ENCODE assay signal across 1 cellular context in the genomic region with DNA sequence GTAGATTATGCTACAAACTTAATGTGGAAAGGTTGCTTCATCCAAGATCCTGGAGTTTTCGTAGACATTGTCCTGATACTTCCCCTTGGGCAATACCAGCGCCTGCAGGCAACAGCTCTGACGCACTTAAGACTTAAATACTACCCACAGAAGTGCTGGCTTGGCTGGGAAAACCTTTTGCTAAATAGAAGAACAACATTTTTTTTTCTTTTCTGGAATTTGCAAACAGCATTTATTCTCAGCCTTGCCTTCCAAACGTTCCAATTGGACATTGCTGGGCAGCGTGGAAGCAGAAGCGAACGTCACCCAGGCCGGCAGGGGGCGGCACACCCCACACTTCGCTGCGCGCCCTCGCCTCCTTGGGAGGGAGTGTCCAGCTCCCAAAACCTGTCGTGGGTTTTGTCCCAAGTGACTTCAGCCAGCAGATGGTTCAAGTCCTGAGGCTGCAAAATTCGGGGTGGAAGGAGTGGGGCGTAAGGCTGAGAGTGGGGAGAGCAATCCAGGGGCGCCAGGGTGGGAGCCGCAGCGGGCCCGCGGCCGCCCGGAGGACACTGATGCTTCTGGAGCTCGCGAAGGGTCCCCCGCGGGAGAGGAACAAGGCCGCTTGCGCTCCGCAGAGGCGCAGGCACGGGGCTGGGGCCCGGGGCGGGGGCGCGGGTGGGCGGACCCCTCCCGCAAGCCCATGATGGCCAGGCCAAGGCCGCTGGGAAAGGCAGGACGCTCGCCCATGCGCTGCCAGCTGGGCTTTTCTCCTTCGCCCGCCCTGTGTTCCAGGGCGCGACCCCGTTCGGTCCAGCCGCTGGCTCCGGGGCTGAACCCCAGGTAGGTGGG.
TF ChIP-seq lines count a peak whose summit lies in the region.

No MANE protein-coding gene starts in this region.

TF ChIP-seq in HepG2, 621 proteins besides CTCF, POLR2A, EP300 and RAD21 (continued from another document and continues in another):
- TF ChIP-seq, protein P1, sequence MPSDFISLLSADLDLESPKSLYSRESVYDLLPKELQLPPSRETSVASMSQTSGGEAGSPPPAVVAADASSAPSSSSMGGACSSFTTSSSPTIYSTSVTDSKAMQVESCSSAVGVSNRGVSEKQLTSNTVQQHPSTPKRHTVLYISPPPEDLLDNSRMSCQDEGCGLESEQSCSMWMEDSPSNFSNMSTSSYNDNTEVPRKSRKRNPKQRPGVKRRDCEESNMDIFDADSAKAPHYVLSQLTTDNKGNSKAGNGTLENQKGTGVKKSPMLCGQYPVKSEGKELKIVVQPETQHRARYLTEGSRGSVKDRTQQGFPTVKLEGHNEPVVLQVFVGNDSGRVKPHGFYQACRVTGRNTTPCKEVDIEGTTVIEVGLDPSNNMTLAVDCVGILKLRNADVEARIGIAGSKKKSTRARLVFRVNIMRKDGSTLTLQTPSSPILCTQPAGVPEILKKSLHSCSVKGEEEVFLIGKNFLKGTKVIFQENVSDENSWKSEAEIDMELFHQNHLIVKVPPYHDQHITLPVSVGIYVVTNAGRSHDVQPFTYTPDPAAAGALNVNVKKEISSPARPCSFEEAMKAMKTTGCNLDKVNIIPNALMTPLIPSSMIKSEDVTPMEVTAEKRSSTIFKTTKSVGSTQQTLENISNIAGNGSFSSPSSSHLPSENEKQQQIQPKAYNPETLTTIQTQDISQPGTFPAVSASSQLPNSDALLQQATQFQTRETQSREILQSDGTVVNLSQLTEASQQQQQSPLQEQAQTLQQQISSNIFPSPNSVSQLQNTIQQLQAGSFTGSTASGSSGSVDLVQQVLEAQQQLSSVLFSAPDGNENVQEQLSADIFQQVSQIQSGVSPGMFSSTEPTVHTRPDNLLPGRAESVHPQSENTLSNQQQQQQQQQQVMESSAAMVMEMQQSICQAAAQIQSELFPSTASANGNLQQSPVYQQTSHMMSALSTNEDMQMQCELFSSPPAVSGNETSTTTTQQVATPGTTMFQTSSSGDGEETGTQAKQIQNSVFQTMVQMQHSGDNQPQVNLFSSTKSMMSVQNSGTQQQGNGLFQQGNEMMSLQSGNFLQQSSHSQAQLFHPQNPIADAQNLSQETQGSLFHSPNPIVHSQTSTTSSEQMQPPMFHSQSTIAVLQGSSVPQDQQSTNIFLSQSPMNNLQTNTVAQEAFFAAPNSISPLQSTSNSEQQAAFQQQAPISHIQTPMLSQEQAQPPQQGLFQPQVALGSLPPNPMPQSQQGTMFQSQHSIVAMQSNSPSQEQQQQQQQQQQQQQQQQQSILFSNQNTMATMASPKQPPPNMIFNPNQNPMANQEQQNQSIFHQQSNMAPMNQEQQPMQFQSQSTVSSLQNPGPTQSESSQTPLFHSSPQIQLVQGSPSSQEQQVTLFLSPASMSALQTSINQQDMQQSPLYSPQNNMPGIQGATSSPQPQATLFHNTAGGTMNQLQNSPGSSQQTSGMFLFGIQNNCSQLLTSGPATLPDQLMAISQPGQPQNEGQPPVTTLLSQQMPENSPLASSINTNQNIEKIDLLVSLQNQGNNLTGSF (CRISPR knock-in tag; IDR thresholded peaks at IDR 0.05) = no peak
- 0 out of 2 replicates have a peak, but pooled peaks have one; percentile 45 for TF ChIP-seq MEIS1 (CRISPR knock-in tag; IDR thresholded peaks at IDR 0.05; ENCODE audit: borderline replicate concordance)
- TF ChIP-seq CENPT (CRISPR knock-in tag; IDR thresholded peaks at IDR 0.05; ENCODE audit: low read depth) = no peak
- no peak for TF ChIP-seq SOX6 (IDR thresholded peaks at IDR 0.05)
- peak; percentile 14; the same call in 1 of the 2 replicates for TF ChIP-seq SOX6 (CRISPR knock-in tag; IDR thresholded peaks at IDR 0.05)
- peak; percentile 68; the same call in 1 of the 2 replicates for TF ChIP-seq ZNF354B (CRISPR knock-in tag; IDR thresholded peaks at IDR 0.05)
- TF ChIP-seq, protein P2, sequence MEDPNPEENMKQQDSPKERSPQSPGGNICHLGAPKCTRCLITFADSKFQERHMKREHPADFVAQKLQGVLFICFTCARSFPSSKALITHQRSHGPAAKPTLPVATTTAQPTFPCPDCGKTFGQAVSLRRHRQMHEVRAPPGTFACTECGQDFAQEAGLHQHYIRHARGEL (CRISPR knock-in tag; IDR thresholded peaks at IDR 0.05) = no peak
- TF ChIP-seq, protein P3, sequence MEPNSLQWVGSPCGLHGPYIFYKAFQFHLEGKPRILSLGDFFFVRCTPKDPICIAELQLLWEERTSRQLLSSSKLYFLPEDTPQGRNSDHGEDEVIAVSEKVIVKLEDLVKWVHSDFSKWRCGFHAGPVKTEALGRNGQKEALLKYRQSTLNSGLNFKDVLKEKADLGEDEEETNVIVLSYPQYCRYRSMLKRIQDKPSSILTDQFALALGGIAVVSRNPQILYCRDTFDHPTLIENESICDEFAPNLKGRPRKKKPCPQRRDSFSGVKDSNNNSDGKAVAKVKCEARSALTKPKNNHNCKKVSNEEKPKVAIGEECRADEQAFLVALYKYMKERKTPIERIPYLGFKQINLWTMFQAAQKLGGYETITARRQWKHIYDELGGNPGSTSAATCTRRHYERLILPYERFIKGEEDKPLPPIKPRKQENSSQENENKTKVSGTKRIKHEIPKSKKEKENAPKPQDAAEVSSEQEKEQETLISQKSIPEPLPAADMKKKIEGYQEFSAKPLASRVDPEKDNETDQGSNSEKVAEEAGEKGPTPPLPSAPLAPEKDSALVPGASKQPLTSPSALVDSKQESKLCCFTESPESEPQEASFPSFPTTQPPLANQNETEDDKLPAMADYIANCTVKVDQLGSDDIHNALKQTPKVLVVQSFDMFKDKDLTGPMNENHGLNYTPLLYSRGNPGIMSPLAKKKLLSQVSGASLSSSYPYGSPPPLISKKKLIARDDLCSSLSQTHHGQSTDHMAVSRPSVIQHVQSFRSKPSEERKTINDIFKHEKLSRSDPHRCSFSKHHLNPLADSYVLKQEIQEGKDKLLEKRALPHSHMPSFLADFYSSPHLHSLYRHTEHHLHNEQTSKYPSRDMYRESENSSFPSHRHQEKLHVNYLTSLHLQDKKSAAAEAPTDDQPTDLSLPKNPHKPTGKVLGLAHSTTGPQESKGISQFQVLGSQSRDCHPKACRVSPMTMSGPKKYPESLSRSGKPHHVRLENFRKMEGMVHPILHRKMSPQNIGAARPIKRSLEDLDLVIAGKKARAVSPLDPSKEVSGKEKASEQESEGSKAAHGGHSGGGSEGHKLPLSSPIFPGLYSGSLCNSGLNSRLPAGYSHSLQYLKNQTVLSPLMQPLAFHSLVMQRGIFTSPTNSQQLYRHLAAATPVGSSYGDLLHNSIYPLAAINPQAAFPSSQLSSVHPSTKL (CRISPR knock-in tag; IDR thresholded peaks at IDR 0.05) = peak; percentile 40; the same call in 1 of the 2 replicates
- TF ChIP-seq ZSCAN31 (CRISPR knock-in tag; IDR thresholded peaks at IDR 0.05; ENCODE audit: low read depth) = 0 out of 2 replicates have a peak, but pooled peaks have one; percentile 27
- TF ChIP-seq ZNF75D (CRISPR knock-in tag; IDR thresholded peaks at IDR 0.05; ENCODE audit: borderline replicate concordance) = no peak
- TF ChIP-seq TMF1 (CRISPR knock-in tag; IDR thresholded peaks at IDR 0.05; ENCODE audit: low read depth) = no peak
- TF ChIP-seq KDM2A (CRISPR knock-in tag; IDR thresholded peaks at IDR 0.05; ENCODE audit: borderline replicate concordance, low read depth) = peak; percentile 54; the same call in 1 of the 2 replicates
- TF ChIP-seq CC2D1A (CRISPR knock-in tag; IDR thresholded peaks at IDR 0.05) = no peak
- TF ChIP-seq, protein P4, sequence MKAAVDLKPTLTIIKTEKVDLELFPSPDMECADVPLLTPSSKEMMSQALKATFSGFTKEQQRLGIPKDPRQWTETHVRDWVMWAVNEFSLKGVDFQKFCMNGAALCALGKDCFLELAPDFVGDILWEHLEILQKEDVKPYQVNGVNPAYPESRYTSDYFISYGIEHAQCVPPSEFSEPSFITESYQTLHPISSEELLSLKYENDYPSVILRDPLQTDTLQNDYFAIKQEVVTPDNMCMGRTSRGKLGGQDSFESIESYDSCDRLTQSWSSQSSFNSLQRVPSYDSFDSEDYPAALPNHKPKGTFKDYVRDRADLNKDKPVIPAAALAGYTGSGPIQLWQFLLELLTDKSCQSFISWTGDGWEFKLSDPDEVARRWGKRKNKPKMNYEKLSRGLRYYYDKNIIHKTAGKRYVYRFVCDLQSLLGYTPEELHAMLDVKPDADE (CRISPR knock-in tag; IDR thresholded peaks at IDR 0.05) = no peak
- TF ChIP-seq HES4 (CRISPR knock-in tag; IDR thresholded peaks at IDR 0.05; ENCODE audit: borderline replicate concordance) = no peak
- no peak for TF ChIP-seq JUNB (CRISPR knock-in tag; IDR thresholded peaks at IDR 0.05; ENCODE audit: borderline replicate concordance)
- TF ChIP-seq ATF7 (IDR thresholded peaks at IDR 0.05) = no peak
- TF ChIP-seq ATF7 (CRISPR knock-in tag; IDR thresholded peaks at IDR 0.05) = 0 out of 2 replicates have a peak, but pooled peaks have one; percentile 22
- TF ChIP-seq, protein P5, sequence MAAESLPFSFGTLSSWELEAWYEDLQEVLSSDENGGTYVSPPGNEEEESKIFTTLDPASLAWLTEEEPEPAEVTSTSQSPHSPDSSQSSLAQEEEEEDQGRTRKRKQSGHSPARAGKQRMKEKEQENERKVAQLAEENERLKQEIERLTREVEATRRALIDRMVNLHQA (CRISPR knock-in tag; IDR thresholded peaks at IDR 0.05) = no peak
- TF ChIP-seq ZNF569 (CRISPR knock-in tag; IDR thresholded peaks at IDR 0.05; ENCODE audit: borderline replicate concordance) = no peak
- TF ChIP-seq MBNL3 (CRISPR knock-in tag; conservative IDR thresholded peaks at IDR 0.05) = no peak
- 0 out of 2 replicates have a peak, but pooled peaks have one; percentile 22 for TF ChIP-seq ZNF563 (CRISPR knock-in tag; IDR thresholded peaks at IDR 0.05)
- TF ChIP-seq, protein P6, sequence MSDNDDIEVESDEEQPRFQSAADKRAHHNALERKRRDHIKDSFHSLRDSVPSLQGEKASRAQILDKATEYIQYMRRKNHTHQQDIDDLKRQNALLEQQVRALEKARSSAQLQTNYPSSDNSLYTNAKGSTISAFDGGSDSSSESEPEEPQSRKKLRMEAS (IDR thresholded peaks at IDR 0.05) = peak; percentile 20; the same call in 1 of the 2 replicates
- no peak for TF ChIP-seq NCOA5 (CRISPR knock-in tag; IDR thresholded peaks at IDR 0.05)
- no peak for TF ChIP-seq LCORL (IDR thresholded peaks at IDR 0.05)
- peak; percentile 69 for TF ChIP-seq LCORL (CRISPR knock-in tag; IDR thresholded peaks at IDR 0.05)
- no peak for TF ChIP-seq CCDC6 (CRISPR knock-in tag; IDR thresholded peaks at IDR 0.05)
- TF ChIP-seq HNRNPUL1 (IDR thresholded peaks at IDR 0.05; ENCODE audit: low read depth, low read length) = no peak
- TF ChIP-seq, protein P7, sequence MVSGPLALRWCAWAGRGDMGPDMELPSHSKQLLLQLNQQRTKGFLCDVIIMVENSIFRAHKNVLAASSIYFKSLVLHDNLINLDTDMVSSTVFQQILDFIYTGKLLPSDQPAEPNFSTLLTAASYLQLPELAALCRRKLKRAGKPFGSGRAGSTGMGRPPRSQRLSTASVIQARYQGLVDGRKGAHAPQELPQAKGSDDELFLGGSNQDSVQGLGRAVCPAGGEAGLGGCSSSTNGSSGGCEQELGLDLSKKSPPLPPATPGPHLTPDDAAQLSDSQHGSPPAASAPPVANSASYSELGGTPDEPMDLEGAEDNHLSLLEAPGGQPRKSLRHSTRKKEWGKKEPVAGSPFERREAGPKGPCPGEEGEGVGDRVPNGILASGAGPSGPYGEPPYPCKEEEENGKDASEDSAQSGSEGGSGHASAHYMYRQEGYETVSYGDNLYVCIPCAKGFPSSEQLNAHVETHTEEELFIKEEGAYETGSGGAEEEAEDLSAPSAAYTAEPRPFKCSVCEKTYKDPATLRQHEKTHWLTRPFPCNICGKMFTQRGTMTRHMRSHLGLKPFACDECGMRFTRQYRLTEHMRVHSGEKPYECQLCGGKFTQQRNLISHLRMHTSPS (CRISPR knock-in tag; IDR thresholded peaks at IDR 0.05; ENCODE audit: low read depth) = no peak
- no peak for TF ChIP-seq ZNF614 (CRISPR knock-in tag; IDR thresholded peaks at IDR 0.05; ENCODE audit: borderline replicate concordance)
- TF ChIP-seq KLF16 (CRISPR knock-in tag; IDR thresholded peaks at IDR 0.05) = peak in 1 of 2 experiments; percentile 54; a peak in 1 of 4 replicates
- no peak for TF ChIP-seq TOE1 (CRISPR knock-in tag; IDR thresholded peaks at IDR 0.05)
- TF ChIP-seq HNRNPK (IDR thresholded peaks at IDR 0.05; ENCODE audit: low read depth, low read length, poor library complexity, severe bottlenecking) = no peak
- no peak for TF ChIP-seq ZNF816 (CRISPR knock-in tag; IDR thresholded peaks at IDR 0.05; ENCODE audit: borderline replicate concordance)
- TF ChIP-seq CREM (IDR thresholded peaks at IDR 0.05) = peak; percentile 63
- no peak for TF ChIP-seq CREM (CRISPR knock-in tag; IDR thresholded peaks at IDR 0.05)
- TF ChIP-seq ZNF556 (CRISPR knock-in tag; IDR thresholded peaks at IDR 0.05; ENCODE audit: borderline replicate concordance) = 0 out of 2 replicates have a peak, but pooled peaks have one; percentile 36
- TF ChIP-seq SMC3 (IDR thresholded peaks at IDR 0.05; ENCODE audit: low read length) = peak; percentile 65; the same call in 1 of the 2 replicates
- TF ChIP-seq, protein P8, sequence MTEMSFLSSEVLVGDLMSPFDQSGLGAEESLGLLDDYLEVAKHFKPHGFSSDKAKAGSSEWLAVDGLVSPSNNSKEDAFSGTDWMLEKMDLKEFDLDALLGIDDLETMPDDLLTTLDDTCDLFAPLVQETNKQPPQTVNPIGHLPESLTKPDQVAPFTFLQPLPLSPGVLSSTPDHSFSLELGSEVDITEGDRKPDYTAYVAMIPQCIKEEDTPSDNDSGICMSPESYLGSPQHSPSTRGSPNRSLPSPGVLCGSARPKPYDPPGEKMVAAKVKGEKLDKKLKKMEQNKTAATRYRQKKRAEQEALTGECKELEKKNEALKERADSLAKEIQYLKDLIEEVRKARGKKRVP (CRISPR knock-in tag; IDR thresholded peaks at IDR 0.05) = no peak
- peak; percentile 96 for TF ChIP-seq STAG1 (CRISPR knock-in tag; IDR thresholded peaks at IDR 0.05)
- TF ChIP-seq KDM4B (CRISPR knock-in tag; IDR thresholded peaks at IDR 0.05) = peak; percentile 20; the same call in 1 of the 2 replicates
- TF ChIP-seq GABPB1 (CRISPR knock-in tag; IDR thresholded peaks at IDR 0.05) = peak; percentile 35; the same call in 1 of the 2 replicates
- no peak for TF ChIP-seq KMT2B (CRISPR knock-in tag; IDR thresholded peaks at IDR 0.05)
- peak; percentile 40; the same call in 1 of the 2 replicates for TF ChIP-seq ZNF607 (CRISPR knock-in tag; IDR thresholded peaks at IDR 0.05; ENCODE audit: borderline replicate concordance)
- peak; percentile 41; the same call in 1 of the 2 replicates for TF ChIP-seq ZNF788 (CRISPR knock-in tag; IDR thresholded peaks at IDR 0.05; ENCODE audit: borderline replicate concordance)
- TF ChIP-seq PTBP1 (IDR thresholded peaks at IDR 0.05; ENCODE audit: low read depth, low read length, poor library complexity, severe bottlenecking) = peak; percentile 88
- TF ChIP-seq STAT5B (CRISPR knock-in tag; IDR thresholded peaks at IDR 0.05) = no peak
- TF ChIP-seq RNF2 (conservative IDR thresholded peaks at IDR 0.05; ENCODE audit: low read depth) = peak; percentile 73; the same call in 1 of the 2 replicates
